In the genomic region with DNA sequence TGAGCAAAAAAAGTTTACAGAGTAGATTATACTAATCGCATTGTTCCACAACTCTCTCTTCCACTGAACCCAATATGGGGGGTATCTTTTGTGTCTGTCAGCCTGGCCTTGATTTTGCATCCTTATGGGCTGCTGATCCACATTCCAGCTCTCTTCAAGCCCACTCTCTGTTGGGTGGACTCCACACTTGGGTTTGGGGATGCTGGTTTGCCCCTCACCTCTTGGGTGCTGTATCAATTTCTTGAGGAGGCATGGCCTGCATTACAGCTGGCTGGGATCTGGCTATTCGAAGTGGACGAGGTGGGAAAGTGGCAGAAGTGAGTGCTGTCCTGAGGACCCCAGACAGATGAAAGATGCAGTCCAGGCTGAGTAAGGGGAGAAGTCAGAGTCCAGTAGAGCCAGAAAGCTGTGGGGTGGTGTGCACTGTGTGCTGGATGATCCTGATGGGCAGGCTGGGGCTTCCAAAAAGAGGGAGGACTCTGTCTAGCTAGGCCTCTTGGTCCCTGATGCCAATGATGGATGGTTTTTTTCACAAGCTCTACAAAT, we compare ENCODE assay signal across 15 cellular contexts.
DNase-seq lines count a peak whose midpoint lies in the region; ATAC-seq and TF ChIP-seq lines count a peak whose summit lies in the region.
"Had no signal": no experiment of that assay in that cellular context is flagged by ENCODE, and none has a peak within 500 bp of the region (broad histone marks: within the 10 kb centered on the region; RNA-seq: fewer than 3 reads in every experiment).

No MANE protein-coding gene starts in this region.

- H3K27me3 ChIP-seq in ACC112 (ENCODE audit: insufficient read depth, low read length) = no peaks in the 10 kb centered on the region
- no peaks in the 10 kb centered on the region for H3K27me3 ChIP-seq in SJCRH30
- no peaks in the 10 kb centered on the region for H3K27me3 ChIP-seq in gastroesophageal sphincter
- no peaks in the 10 kb centered on the region for H3K27me3 ChIP-seq in psoas muscle (ENCODE audit: insufficient read depth in 3 of 3, low read length in 2 of 3)

- H3K36me3 ChIP-seq in ACC112 (ENCODE audit: insufficient read depth, low read length) (peaks cover 3% of the 10 kb centered on the region; the same call in 1 of the 2 replicates), SJCRH30 (no peaks in the 10 kb centered on the region), gastroesophageal sphincter (no peaks in the 10 kb centered on the region), psoas muscle (ENCODE audit: insufficient read depth in 1 of 2, low read depth in 1 of 2) (no peaks in the 10 kb centered on the region)

- H3K36me3 Mint-ChIP-seq in activated naive CD4-positive, alpha-beta T cell treated with anti-CD3 and anti-CD28 coated beads, Interleukin-2, amount 10 ng/mL, durations not matched to agents 7 days and 5 days = no peaks in the 10 kb centered on the region

- H3K4me1 ChIP-seq in ACC112 (ENCODE audit: control insufficient read depth, insufficient read depth, low read length, unreplicated experiment) (peaks cover 23% of the 10 kb centered on the region), SJCRH30 (peaks cover 25% of the 10 kb centered on the region), gastroesophageal sphincter (peaks cover 0 to 4% (median 0%) of the 10 kb centered on the region in 3 donors), psoas muscle (peaks cover 23% of the 10 kb centered on the region)

- DNase-seq in SJCRH30 = no peak
- no peak for DNase-seq in psoas muscle
- DNase-seq in activated gamma-delta T cell (lab: John Stamatoyannopoulos, UW) = no peak
- no peak for DNase-seq in NCI-H187 treated with DMSO at 0.1 percent for 48 hours (lab: John Stamatoyannopoulos, UW)
- DNase-seq in activated naive CD4-positive, alpha-beta T cell treated with anti-CD3 and anti-CD28 coated beads, Interleukin-2, amount 10 ng/mL, durations not matched to agents 7 days and 5 days = no peak
- DNase-seq: activated CD4-positive, alpha-beta T cell treated with anti-CD3 and anti-CD28 coated beads, Interleukin-2, amount 50 U/mL, for 4 hours; activated naive CD4-positive, alpha-beta T cell; naive thymus-derived CD8-positive, alpha-beta T cell; NCI-H187; NK-92 treated with Interleukin-12 subunit alpha and Interleukin-12 subunit beta, amount 100 ng/mL, for 24 hours had no signal

- H3K9me3 ChIP-seq in SJCRH30 (replicated peaks) = peaks cover 5% of the 10 kb centered on the region
- H3K9me3 ChIP-seq in gastroesophageal sphincter = peaks cover 0 to 20% (median 0%) of the 10 kb centered on the region in 3 donors
- peaks cover 5% of the 10 kb centered on the region for H3K9me3 ChIP-seq in psoas muscle

- H3K4me1 Mint-ChIP-seq in activated naive CD4-positive, alpha-beta T cell treated with anti-CD3 and anti-CD28 coated beads, Interleukin-2, amount 10 ng/mL, durations not matched to agents 7 days and 5 days = no peaks in the 10 kb centered on the region
- H3K4me1 Mint-ChIP-seq: central memory CD8-positive, alpha-beta T cell; naive thymus-derived CD8-positive, alpha-beta T cell had no signal

- H2AFZ ChIP-seq in ACC112 (ENCODE audit: low read length, unreplicated experiment) = peak overlapping the region; percentile 83

- ATAC-seq in gastroesophageal sphincter (no peak), psoas muscle (peak in 2 of 4 donors; percentile 7 to 8), GM21381 (IDR thresholded peaks at IDR 0.05; ENCODE audit: unreplicated experiment) (no peak)
- ATAC-seq: naive thymus-derived CD8-positive, alpha-beta T cell had no signal

- H3K27ac ChIP-seq in ACC112 (ENCODE audit: low read depth, low read length) (peak overlapping the region; percentile 81), SJCRH30 (peak overlapping the region; percentile 86), gastroesophageal sphincter (peak overlapping the region in 3 of 4 donors; percentile 25 to 73 (median 42)), psoas muscle (peak overlapping the region; percentile 76)

- no peaks in the 10 kb centered on the region for H3K79me2 ChIP-seq in ACC112 (ENCODE audit: control insufficient read depth, insufficient read depth, low read length, unreplicated experiment)

- peaks cover 5% of the 10 kb centered on the region for H3K27me3 Mint-ChIP-seq in activated naive CD4-positive, alpha-beta T cell treated with anti-CD3 and anti-CD28 coated beads, Interleukin-2, amount 10 ng/mL, durations not matched to agents 7 days and 5 days
- H3K27me3 Mint-ChIP-seq: naive thymus-derived CD8-positive, alpha-beta T cell had no signal

- H3K4me3 ChIP-seq in ACC112 (ENCODE audit: low read depth, low read length) (no peak overlapping the region; the same call in 1 of the 2 replicates), SJCRH30 (no peak overlapping the region), gastroesophageal sphincter (no peak overlapping the region), psoas muscle (no peak overlapping the region)

- CTCF ChIA-PET in activated naive CD4-positive, alpha-beta T cell treated with anti-CD3 and anti-CD28 coated beads, Interleukin-2, amount 10 ng/mL, durations not matched to agents 7 days and 5 days (lab: Charles Lee) = interaction anchor here (1.8 to 2.0 kb wide), 2 partner anchors 46 to 501 kb away, joined by 5 to 6 read pairs; no protein-coding TSS in a partner anchor

- WGBS in gastroesophageal sphincter (ENCODE audit: low coverage in 1 of 2), 2 donors = 65% methylated on average over 2 of the region's 3 CpGs; no CpG with 5 or more reads in 1 of the 2 donors
- WGBS in psoas muscle, 3 donors = 93 to 98% (median 94%) methylated on average over 3 of the region's 3 CpGs

- no peak overlapping the region for H3K27ac Mint-ChIP-seq in activated naive CD4-positive, alpha-beta T cell treated with anti-CD3 and anti-CD28 coated beads, Interleukin-2, amount 10 ng/mL, durations not matched to agents 7 days and 5 days
- H3K27ac Mint-ChIP-seq: T-helper 1 cell treated with Interleukin-12 subunit alpha and Interleukin-12 subunit beta and Interleukin-4 antibody, amounts not matched to agents 30 μg/mL and 1 μg/mL, for 36 hours had no signal

- H3K4me3 Mint-ChIP-seq in activated naive CD4-positive, alpha-beta T cell treated with anti-CD3 and anti-CD28 coated beads, Interleukin-2, amount 10 ng/mL, durations not matched to agents 7 days and 5 days = no peak overlapping the region
- H3K4me3 Mint-ChIP-seq: central memory CD8-positive, alpha-beta T cell; naive thymus-derived CD8-positive, alpha-beta T cell; T-helper 1 cell treated with Interleukin-12 subunit alpha and Interleukin-12 subunit beta and Interleukin-4 antibody, amounts not matched to agents 30 μg/mL and 1 μg/mL, for 36 hours had no signal

- no peak for TF ChIP-seq POLR2A in gastroesophageal sphincter (IDR thresholded peaks at IDR 0.05)

- peaks cover 10% of the 10 kb centered on the region for H3K9me3 Mint-ChIP-seq in activated naive CD4-positive, alpha-beta T cell treated with anti-CD3 and anti-CD28 coated beads, Interleukin-2, amount 10 ng/mL, durations not matched to agents 7 days and 5 days

- no peak for TF ChIP-seq EP300 in gastroesophageal sphincter (IDR thresholded peaks at IDR 0.05)

- intact Hi-C loops in psoas muscle (cut with DNase I) = no loop called here

- TF ChIP-seq CTCF in gastroesophageal sphincter (IDR thresholded peaks at IDR 0.05) (no peak), psoas muscle (IDR thresholded peaks at IDR 0.05) (no peak)
